9 cellular contexts compared by ENCODE assay signal in the genomic region with DNA sequence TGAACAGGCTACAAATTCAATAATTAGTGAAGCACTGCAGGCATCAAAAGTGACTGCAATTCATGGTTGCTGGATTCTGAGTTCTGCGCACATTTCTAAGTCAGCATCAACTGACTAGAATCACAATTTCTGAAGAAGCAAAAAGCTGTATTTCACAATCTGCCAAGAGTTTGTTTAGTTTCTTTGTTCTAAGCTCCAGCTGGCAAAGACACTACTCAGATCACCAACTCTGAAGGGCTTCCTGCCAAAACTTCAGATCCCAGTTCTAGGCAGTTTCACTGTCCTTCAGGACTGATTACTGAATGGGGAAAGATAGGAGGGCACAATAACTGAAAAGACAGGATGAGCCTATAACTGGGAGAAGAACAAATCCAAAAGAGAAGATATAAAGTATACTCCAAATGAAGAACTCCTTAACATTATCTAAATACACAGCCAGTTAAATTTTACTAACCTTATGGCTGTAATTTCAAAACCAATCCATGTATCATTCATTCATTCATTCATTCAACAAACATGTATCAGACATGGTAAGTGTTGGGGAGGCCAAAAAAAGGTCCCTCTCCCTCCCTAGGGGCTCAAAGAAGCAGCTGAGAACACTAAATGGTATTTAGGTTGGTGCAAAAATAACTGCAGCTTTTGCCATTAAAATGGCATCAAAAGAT. TPM values are rescaled to one million over a fixed set of nuclear protein-coding genes. Genes with fewer than 3 reads are reported as not detected.
DNase-seq lines count a peak whose midpoint lies in the region; ATAC-seq and TF ChIP-seq lines count a peak whose summit lies in the region.
"Had no signal": no experiment of that assay in that cellular context is flagged by ENCODE, and none has a peak within 500 bp of the region (broad histone marks: within the 10 kb centered on the region; RNA-seq: fewer than 3 reads in every experiment).

No MANE protein-coding gene starts in this region.

- no peak for ATAC-seq in WTC11
- ATAC-seq in foreskin keratinocyte, result peak; percentile 60
- no peak for ATAC-seq in HG02759 (IDR thresholded peaks at IDR 0.05; ENCODE audit: unreplicated experiment)
- ATAC-seq in HG02884 (IDR thresholded peaks at IDR 0.05; ENCODE audit: unreplicated experiment), result no peak
- no peak for ATAC-seq in HG03342 (IDR thresholded peaks at IDR 0.05; ENCODE audit: unreplicated experiment)
- ATAC-seq: GM23338 had no signal

- H3K9me3 Mint-ChIP-seq in WTC11 (no peaks in the 10 kb centered on the region), neural crest cell (no peaks in the 10 kb centered on the region)
- H3K9me3 Mint-ChIP-seq: GM23338 had no signal

- no peaks in the 10 kb centered on the region for H3K27me3 ChIP-seq in foreskin keratinocyte

- peak; percentile 59 for DNase-seq in AG20443 (ENCODE audit: low spot score)
- no peak for DNase-seq in WTC11 (ENCODE audit: low spot score)
- peak in 1 of 2 donors; percentile 55 for DNase-seq in foreskin keratinocyte
- no peak for DNase-seq in neural crest cell (ENCODE audit: low read depth, low spot score)
- DNase-seq in stimulated activated CD4-positive, alpha-beta T cell treated with anti-CD3 and anti-CD28 coated beads, Interleukin-2, amount 100 ng/mL, for 24 hours, result no peak

- POLR2A ChIA-PET in WTC11 (lab: Charles Lee), result interaction anchor here (1.9 kb wide), 1 partner anchor 121 kb away, joined by 4 read pairs; no protein-coding TSS in a partner anchor

- H3K4me3 Mint-ChIP-seq in WTC11, result no peak overlapping the region
- H3K4me3 Mint-ChIP-seq in neural crest cell, result no peak overlapping the region
- H3K4me3 Mint-ChIP-seq: GM23338 had no signal

- H3K4me1 Mint-ChIP-seq in WTC11, result peaks cover 44% of the 10 kb centered on the region
- peaks cover 26% of the 10 kb centered on the region for H3K4me1 Mint-ChIP-seq in neural crest cell

- TF ChIP-seq CTCF in WTC11 (IDR thresholded peaks at IDR 0.05) (no peak), foreskin keratinocyte (conservative IDR thresholded peaks at IDR 0.05) (no peak), neural crest cell (conservative IDR thresholded peaks at IDR 0.05) (no peak)

- CTCF ChIA-PET in WTC11 (lab: Charles Lee), result interaction anchor here (0.6 to 1.4 kb wide), 2 partner anchors 34 to 121 kb away, joined by 3 to 5 read pairs; no protein-coding TSS in a partner anchor

- no peak overlapping the region for H3K27ac ChIP-seq in foreskin keratinocyte

- H3K27me3 Mint-ChIP-seq in WTC11 (ENCODE audit: low read depth) (no peaks in the 10 kb centered on the region), neural crest cell (ENCODE audit: low read depth) (no peaks in the 10 kb centered on the region)

- H3K36me3 Mint-ChIP-seq in WTC11 (peaks cover 3% of the 10 kb centered on the region), neural crest cell (ENCODE audit: low read depth) (peaks cover 5% of the 10 kb centered on the region)

- peak overlapping the region; percentile 78; the same call in 1 of the 2 replicates for H3K27ac Mint-ChIP-seq in WTC11
- peak overlapping the region; percentile 2 for H3K27ac Mint-ChIP-seq in neural crest cell (ENCODE audit: unreplicated experiment)
- H3K27ac Mint-ChIP-seq: GM23338 had no signal

- peaks cover 16% of the 10 kb centered on the region for H3K4me1 ChIP-seq in foreskin keratinocyte

TF ChIP-seq in WTC11, 78 proteins besides CTCF, POLR2A, EP300 and RAD21:
- TF ChIP-seq SMAD3 (CRISPR knock-in tag; IDR thresholded peaks at IDR 0.05; ENCODE audit: borderline replicate concordance) (no peak), ELF4 (CRISPR knock-in tag; IDR thresholded peaks at IDR 0.05; ENCODE audit: low read depth) (no peak), ZNF512 (CRISPR knock-in tag; IDR thresholded peaks at IDR 0.05; ENCODE audit: borderline replicate concordance) (no peak), SOX15 (CRISPR knock-in tag; IDR thresholded peaks at IDR 0.05) (no peak), HMGA2 (CRISPR knock-in tag; IDR thresholded peaks at IDR 0.05) (no peak), NFATC4 (CRISPR knock-in tag; IDR thresholded peaks at IDR 0.05) (no peak), TEAD4 (CRISPR knock-in tag; IDR thresholded peaks at IDR 0.05) (no peak)
- TF ChIP-seq, protein P1, sequence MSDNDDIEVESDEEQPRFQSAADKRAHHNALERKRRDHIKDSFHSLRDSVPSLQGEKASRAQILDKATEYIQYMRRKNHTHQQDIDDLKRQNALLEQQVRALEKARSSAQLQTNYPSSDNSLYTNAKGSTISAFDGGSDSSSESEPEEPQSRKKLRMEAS (CRISPR knock-in tag; IDR thresholded peaks at IDR 0.05), result no peak
- TF ChIP-seq, protein P2, sequence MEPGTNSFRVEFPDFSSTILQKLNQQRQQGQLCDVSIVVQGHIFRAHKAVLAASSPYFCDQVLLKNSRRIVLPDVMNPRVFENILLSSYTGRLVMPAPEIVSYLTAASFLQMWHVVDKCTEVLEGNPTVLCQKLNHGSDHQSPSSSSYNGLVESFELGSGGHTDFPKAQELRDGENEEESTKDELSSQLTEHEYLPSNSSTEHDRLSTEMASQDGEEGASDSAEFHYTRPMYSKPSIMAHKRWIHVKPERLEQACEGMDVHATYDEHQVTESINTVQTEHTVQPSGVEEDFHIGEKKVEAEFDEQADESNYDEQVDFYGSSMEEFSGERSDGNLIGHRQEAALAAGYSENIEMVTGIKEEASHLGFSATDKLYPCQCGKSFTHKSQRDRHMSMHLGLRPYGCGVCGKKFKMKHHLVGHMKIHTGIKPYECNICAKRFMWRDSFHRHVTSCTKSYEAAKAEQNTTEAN (CRISPR knock-in tag; IDR thresholded peaks at IDR 0.05), result no peak
- TF ChIP-seq, protein P3, sequence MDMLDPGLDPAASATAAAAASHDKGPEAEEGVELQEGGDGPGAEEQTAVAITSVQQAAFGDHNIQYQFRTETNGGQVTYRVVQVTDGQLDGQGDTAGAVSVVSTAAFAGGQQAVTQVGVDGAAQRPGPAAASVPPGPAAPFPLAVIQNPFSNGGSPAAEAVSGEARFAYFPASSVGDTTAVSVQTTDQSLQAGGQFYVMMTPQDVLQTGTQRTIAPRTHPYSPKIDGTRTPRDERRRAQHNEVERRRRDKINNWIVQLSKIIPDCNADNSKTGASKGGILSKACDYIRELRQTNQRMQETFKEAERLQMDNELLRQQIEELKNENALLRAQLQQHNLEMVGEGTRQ (CRISPR knock-in tag; IDR thresholded peaks at IDR 0.05), result no peak
TF ChIP-seq in WTC11: peak in this region for 0.

RNA-seq across cellular contexts. Expression of gene TJP1, which starts 17.1 kb away (rescaled TPM):
- total RNA-seq in WTC11 (2021), result 115 to 129 TPM (median 115 TPM) in 3 replicates
- total RNA-seq in foreskin keratinocyte, result 94.0 and 98.3 TPM in 2 replicates
- polyA plus RNA-seq in foreskin keratinocyte, result 13.8 and 17.6 TPM in 2 replicates
- total RNA-seq in neural crest cell, result 90.6 and 97.8 TPM in 2 replicates
